Comparison of ENCODE assay signal across 17 cellular contexts in the genomic region with DNA sequence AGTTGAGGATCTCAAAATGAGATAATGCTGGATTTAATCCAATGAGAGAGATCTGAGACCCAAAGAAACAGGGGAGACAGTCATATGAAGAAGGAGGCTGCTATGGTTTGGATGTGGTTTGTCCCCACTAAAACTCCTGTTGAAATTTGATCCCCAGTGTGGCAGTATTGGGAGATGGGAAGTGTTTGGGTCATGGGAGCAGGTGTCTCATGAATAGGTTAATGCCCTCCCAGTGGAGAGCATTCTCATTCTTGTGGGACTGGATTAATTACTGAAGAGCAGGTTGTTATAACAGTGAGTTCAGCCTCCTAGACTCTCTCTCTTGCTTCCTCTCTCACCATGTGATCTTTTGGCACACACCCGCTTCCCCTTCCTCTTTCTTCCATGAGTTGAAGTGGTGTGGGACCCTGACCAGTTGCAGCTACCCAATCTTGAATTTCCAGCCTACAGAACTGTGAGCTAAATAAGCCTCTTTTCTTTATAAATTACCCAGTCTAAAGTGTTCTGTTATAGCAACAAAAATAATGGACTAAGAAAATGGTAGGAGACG.
DNase-seq lines count a peak whose midpoint lies in the region; ATAC-seq lines count a peak whose summit lies in the region.
"Had no signal": no experiment of that assay in that cellular context is flagged by ENCODE, and none has a peak within 500 bp of the region (broad histone marks: within the 10 kb centered on the region; RNA-seq: fewer than 3 reads in every experiment).

No MANE protein-coding gene starts in this region.

- H3K27ac ChIP-seq in naive thymus-derived CD4-positive, alpha-beta T cell (ENCODE audit: low read depth, low read length) = no peak overlapping the region
- H3K27ac ChIP-seq: PC-9, thoracic aorta had no signal

- DNase-seq in DMS53 (lab: John Stamatoyannopoulos, UW) (peak; percentile 27), DMS53 treated with DMSO at 0.1 percent for 48 hours (lab: John Stamatoyannopoulos, UW; ENCODE audit: unreplicated experiment) (no peak), NCI-H1436 treated with DMSO at 0.1 percent for 48 hours (lab: John Stamatoyannopoulos, UW) (peak; percentile 4), SK-N-DZ (ENCODE audit: low spot score) (peak; percentile 58), posterior vena cava (ENCODE audit: low spot score) (no peak), COR-L47 (lab: John Stamatoyannopoulos, UW) (no peak)
- DNase-seq in naive thymus-derived CD4-positive, alpha-beta T cell = no peak
- DNase-seq in activated naive CD4-positive, alpha-beta T cell treated with anti-CD3 and anti-CD28 coated beads, Interleukin-2, amount 50 U/mL, for 16 hours = no peak
- DNase-seq: activated CD8-positive, alpha-beta T cell treated with anti-CD3 and anti-CD28 coated beads for 36 hours; DMS 273 treated with DMSO at 0.1 percent for 48 hours; MM.1S; PC-9; spleen; T-helper 17 cell had no signal

- peak; percentile 32 for ATAC-seq in naive thymus-derived CD4-positive, alpha-beta T cell
- ATAC-seq: activated CD8-positive, alpha-beta T cell treated with anti-CD3 and anti-CD28 coated beads for 36 hours; T-helper 17 cell had no signal

- H3K4me1 Mint-ChIP-seq in naive thymus-derived CD4-positive, alpha-beta T cell = peaks cover 0 to 2% (median 0%) of the 10 kb centered on the region in 7 donors
- H3K4me1 Mint-ChIP-seq: activated naive CD4-positive, alpha-beta T cell treated with anti-CD3 and anti-CD28 coated beads, Interleukin-2, amount 50 U/mL, for 24 hours; T-helper 17 cell had no signal

- H3K27me3 ChIP-seq in naive thymus-derived CD4-positive, alpha-beta T cell (ENCODE audit: control insufficient read depth in 2 of 2, insufficient read depth in 2 of 2, low read length in 2 of 2) = no peaks in the 10 kb centered on the region
- H3K27me3 ChIP-seq: spleen had no signal

- no peaks in the 10 kb centered on the region for H3K9me3 ChIP-seq in naive thymus-derived CD4-positive, alpha-beta T cell (ENCODE audit: control insufficient read depth in 2 of 3, low read length in 3 of 3)
- H3K9me3 ChIP-seq: thoracic aorta had no signal

- H3K36me3 ChIP-seq in naive thymus-derived CD4-positive, alpha-beta T cell (ENCODE audit: control insufficient read depth in 2 of 3, insufficient read depth in 3 of 3, low read length in 3 of 3) = no peaks in the 10 kb centered on the region
- H3K36me3 ChIP-seq: spleen, thoracic aorta had no signal

- H3K9me3 Mint-ChIP-seq in naive thymus-derived CD4-positive, alpha-beta T cell = peaks cover 0 to 4% (median 0%) of the 10 kb centered on the region in 11 donors
- H3K9me3 Mint-ChIP-seq: activated CD8-positive, alpha-beta T cell treated with anti-CD3 and anti-CD28 coated beads for 36 hours; activated naive CD4-positive, alpha-beta T cell treated with anti-CD3 and anti-CD28 coated beads, Interleukin-2, amount 50 U/mL, for 24 hours; neural crest cell had no signal

- CTCF ChIA-PET in naive thymus-derived CD4-positive, alpha-beta T cell (lab: Charles Lee) = no interaction called here

- no peak overlapping the region for H3K27ac Mint-ChIP-seq in naive thymus-derived CD4-positive, alpha-beta T cell
- H3K27ac Mint-ChIP-seq: activated CD8-positive, alpha-beta T cell treated with anti-CD3 and anti-CD28 coated beads for 36 hours; activated naive CD4-positive, alpha-beta T cell treated with anti-CD3 and anti-CD28 coated beads, Interleukin-2, amount 50 U/mL, for 24 hours; T-helper 17 cell had no signal

- no peak overlapping the region for H3K4me3 ChIP-seq in naive thymus-derived CD4-positive, alpha-beta T cell (ENCODE audit: low read length)
- H3K4me3 ChIP-seq: PC-9, spleen, thoracic aorta had no signal

- peaks cover 0 to 14% (median 0%) of the 10 kb centered on the region in 5 donors for H3K27me3 Mint-ChIP-seq in naive thymus-derived CD4-positive, alpha-beta T cell
- H3K27me3 Mint-ChIP-seq: activated CD8-positive, alpha-beta T cell treated with anti-CD3 and anti-CD28 coated beads for 36 hours; activated naive CD4-positive, alpha-beta T cell treated with anti-CD3 and anti-CD28 coated beads, Interleukin-2, amount 50 U/mL, for 24 hours; T-helper 17 cell had no signal

- no peaks in the 10 kb centered on the region for H3K4me1 ChIP-seq in naive thymus-derived CD4-positive, alpha-beta T cell (ENCODE audit: control insufficient read depth in 2 of 2, insufficient read depth in 2 of 2, low read length in 2 of 2)
- H3K4me1 ChIP-seq: spleen had no signal

- H3K36me3 Mint-ChIP-seq in naive thymus-derived CD4-positive, alpha-beta T cell = peaks cover 0 to 1% (median 0%) of the 10 kb centered on the region in 5 donors
- H3K36me3 Mint-ChIP-seq: activated naive CD4-positive, alpha-beta T cell treated with anti-CD3 and anti-CD28 coated beads, Interleukin-2, amount 50 U/mL, for 24 hours had no signal

- POLR2A ChIA-PET in naive thymus-derived CD4-positive, alpha-beta T cell (lab: Charles Lee) = no interaction called here

- intact Hi-C loops in naive thymus-derived CD4-positive, alpha-beta T cell (cut with micrococcal nuclease) = no loop called here
- intact Hi-C loops in posterior vena cava (cut with DNase I) = no loop called here

- H3K4me3 Mint-ChIP-seq in naive thymus-derived CD4-positive, alpha-beta T cell = no peak overlapping the region
- H3K4me3 Mint-ChIP-seq: activated CD8-positive, alpha-beta T cell treated with anti-CD3 and anti-CD28 coated beads for 36 hours; activated naive CD4-positive, alpha-beta T cell treated with anti-CD3 and anti-CD28 coated beads, Interleukin-2, amount 50 U/mL, for 24 hours; neural crest cell; T-helper 17 cell had no signal

Comparison
In these comparisons a context has a peak if more than half of its experiments do, and no peak if none do; other contexts are left out.
1. DNase-seq: peak in DMS53 (single experiment), NCI-H1436 treated with DMSO at 0.1 percent for 48 hours (single experiment) and SK-N-DZ (single experiment); none in DMS53 treated with DMSO at 0.1 percent for 48 hours (single experiment), naive thymus-derived CD4-positive, alpha-beta T cell (0 of 9), posterior vena cava (single experiment), activated naive CD4-positive, alpha-beta T cell treated with anti-CD3 and anti-CD28 coated beads, Interleukin-2, amount 50 U/mL, for 16 hours (single experiment) and COR-L47 (single experiment).